In genomic region chr16:88686439-88687253, GRCh38 we compare ENCODE assay signal across 8 cellular contexts. TPM values are rescaled to one million over a fixed set of nuclear protein-coding genes. Genes with fewer than 3 reads are reported as not detected.
DNase-seq lines count a peak whose midpoint lies in the region; ATAC-seq and TF ChIP-seq lines count a peak whose summit lies in the region.

TSS of gene SNAI3 (minus strand) at chr16:88686507. CDS start at chr16:88686406, 101 bp downstream.

- ATAC-seq in CD4-positive, CD25-positive, alpha-beta regulatory T cell (ENCODE audit: low read depth in 2 of 2), result peak; percentile 78 to 83
- ATAC-seq in GM19452 (IDR thresholded peaks at IDR 0.05; ENCODE audit: unreplicated experiment) (peak; percentile 70), PC-3 (peak; percentile 90)

- no peak for TF ChIP-seq CTCF in HL-60 (IDR thresholded peaks at IDR 0.05; ENCODE audit: insufficient read depth, low read length)
- no peak for TF ChIP-seq CTCF in PC-3 (conservative IDR thresholded peaks at IDR 0.05; ENCODE audit: low read depth, low read length)
- TF ChIP-seq CTCF in fibroblast of pulmonary artery (IDR thresholded peaks at IDR 0.05; ENCODE audit: low read length, missing control alignments), result no peak
- TF ChIP-seq CTCF in neural crest cell (conservative IDR thresholded peaks at IDR 0.05), result no peak
- no peak for TF ChIP-seq CTCF in stomach (IDR thresholded peaks at IDR 0.05)

- peak within 1 kb of the TSS; percentile 89 for H2AFZ ChIP-seq in PC-3 (ENCODE audit: low read length)

- H3K9me3 Mint-ChIP-seq in CD4-positive, CD25-positive, alpha-beta regulatory T cell, result no peaks in the 10 kb centered on the region
- no peaks in the 10 kb centered on the region for H3K9me3 Mint-ChIP-seq in neural crest cell

- POLR2A ChIA-PET in PC-3 (lab: Charles Lee; ENCODE audit: unreplicated experiment), result no interaction called here

- no peak for TF ChIP-seq EP300 in stomach (IDR thresholded peaks at IDR 0.05)

- H4K20me1 ChIP-seq in PC-3 (ENCODE audit: low read length), result no peaks in the 10 kb centered on the region

- peaks cover 57% of the 10 kb centered on the region for H3K4me1 ChIP-seq in CD4-positive, CD25-positive, alpha-beta regulatory T cell (ENCODE audit: control insufficient read depth, insufficient read depth, low read length, poor library complexity, severe bottlenecking)
- 0 out of 2 replicates have a peak, but pooled peaks cover 3% of the 10 kb centered on the region for H3K4me1 ChIP-seq in PC-3 (ENCODE audit: insufficient read depth, low read length)
- peaks cover 29 to 56% (median 47%) of the 10 kb centered on the region in 4 donors for H3K4me1 ChIP-seq in stomach

- CTCF ChIA-PET in PC-3 (lab: Charles Lee), result no interaction called here

- H3K4me3 ChIP-seq in CD4-positive, CD25-positive, alpha-beta regulatory T cell (ENCODE audit: low read depth, low read length), result peak within 1 kb of the TSS; percentile 61
- H3K4me3 ChIP-seq in HL-60 (replicated peaks; ENCODE audit: insufficient read depth, low read length), result peak within 1 kb of the TSS; percentile 64
- H3K4me3 ChIP-seq in PC-3 (ENCODE audit: low read length), result peak within 1 kb of the TSS; percentile 72
- H3K4me3 ChIP-seq in fibroblast of pulmonary artery (replicated peaks; ENCODE audit: low read depth, low read length), result peak within 1 kb of the TSS; percentile 52
- H3K4me3 ChIP-seq in stomach, result peak within 1 kb of the TSS; percentile 55 to 70 (median 58)

- no peak for TF ChIP-seq POLR2A in stomach (IDR thresholded peaks at IDR 0.05)

- no peaks in the 10 kb centered on the region for H3K9me2 ChIP-seq in PC-3 (replicated peaks; ENCODE audit: low read length)

- peaks cover 10 to 73% (median 36%) of the 10 kb centered on the region in 4 donors for H3K4me1 Mint-ChIP-seq in CD4-positive, CD25-positive, alpha-beta regulatory T cell
- H3K4me1 Mint-ChIP-seq in neural crest cell, result peaks cover 6% of the 10 kb centered on the region

- H3K27ac Mint-ChIP-seq in CD4-positive, CD25-positive, alpha-beta regulatory T cell, result peak within 1 kb of the TSS; percentile 62 to 94 (median 64)
- H3K27ac Mint-ChIP-seq in neural crest cell (ENCODE audit: unreplicated experiment), result no peak within 1 kb of the TSS

- no peaks in the 10 kb centered on the region for H3K9me3 ChIP-seq in CD4-positive, CD25-positive, alpha-beta regulatory T cell (ENCODE audit: control insufficient read depth in 2 of 2, low read length in 2 of 2)
- H3K9me3 ChIP-seq in PC-3 (ENCODE audit: low read length), result no peaks in the 10 kb centered on the region
- H3K9me3 ChIP-seq in stomach, result no peaks in the 10 kb centered on the region

- H3K4me2 ChIP-seq in PC-3 (ENCODE audit: low read length), result peak within 1 kb of the TSS; percentile 97

- H3K36me3 ChIP-seq in CD4-positive, CD25-positive, alpha-beta regulatory T cell (ENCODE audit: control insufficient read depth, insufficient read depth, low read length), result no peaks in the 10 kb centered on the region
- H3K36me3 ChIP-seq in PC-3 (ENCODE audit: low read depth, low read length) (no peaks in the 10 kb centered on the region), stomach (no peaks in the 10 kb centered on the region)

- WGBS in stomach, 5 donors, result 6 to 17% (median 7%) methylated on average over 17 to 65 of the region's 65 CpGs

- peak within 1 kb of the TSS; percentile 68 for H3K27ac ChIP-seq in CD4-positive, CD25-positive, alpha-beta regulatory T cell (ENCODE audit: insufficient read depth, low read length, poor library complexity, severe bottlenecking)
- peak within 1 kb of the TSS; percentile 49 for H3K27ac ChIP-seq in HL-60 (replicated peaks)
- H3K27ac ChIP-seq in PC-3 (ENCODE audit: low read length), result no peak within 1 kb of the TSS
- H3K27ac ChIP-seq in stomach, result peak within 1 kb of the TSS; percentile 74 to 84 (median 81)

- no peaks in the 10 kb centered on the region for H3K27me3 ChIP-seq in CD4-positive, CD25-positive, alpha-beta regulatory T cell (ENCODE audit: control insufficient read depth, insufficient read depth, low read length)
- H3K27me3 ChIP-seq in HL-60 (ENCODE audit: insufficient read depth, poor library complexity, severe bottlenecking) (no peaks in the 10 kb centered on the region), PC-3 (ENCODE audit: low read length) (no peaks in the 10 kb centered on the region), stomach (peaks cover 5 to 90% (median 22%) of the 10 kb centered on the region in 3 donors)

- no peaks in the 10 kb centered on the region for H3K27me3 Mint-ChIP-seq in CD4-positive, CD25-positive, alpha-beta regulatory T cell
- peaks cover 81% of the 10 kb centered on the region for H3K27me3 Mint-ChIP-seq in neural crest cell (ENCODE audit: low read depth)

- peak within 1 kb of the TSS; percentile 83 to 95 (median 90) for H3K4me3 Mint-ChIP-seq in CD4-positive, CD25-positive, alpha-beta regulatory T cell
- no peak within 1 kb of the TSS for H3K4me3 Mint-ChIP-seq in neural crest cell

- H3F3A ChIP-seq in PC-3 (ENCODE audit: low read length, unreplicated experiment), result no peaks in the 10 kb centered on the region

- no TSS peak for BruUV-seq in PC-3 (replicated peaks; lab: Mats Ljungman, UMichigan)

- intact Hi-C loops in PC-3 (cut with micrococcal nuclease), result loop anchor here (1.0 kb wide), 1 partner anchor 23 kb away; the partner anchor contains the start of gene MVD
- intact Hi-C loops in stomach (cut with DNase I; ENCODE audit: low total_unique reads), result no loop called here

- no peaks in the 10 kb centered on the region for H3K36me3 Mint-ChIP-seq in CD4-positive, CD25-positive, alpha-beta regulatory T cell
- H3K36me3 Mint-ChIP-seq in neural crest cell (ENCODE audit: low read depth), result no peaks in the 10 kb centered on the region

- DNase-seq in CD4-positive, CD25-positive, alpha-beta regulatory T cell, result peak; percentile 79 to 85 (median 81)
- DNase-seq in HL-60 (ENCODE audit: low read depth in 1 of 2, low spot score in 1 of 2), result peak; percentile 66 to 70
- peak; percentile 76 for DNase-seq in PC-3
- peak; percentile 82 for DNase-seq in activated T-helper 1 cell treated with Interleukin-2 at 50 U/mL for 16 hours (ENCODE audit: low read depth)
- DNase-seq in fibroblast of pulmonary artery (ENCODE audit: low read depth), result peak; percentile 38
- peak; percentile 69 for DNase-seq in neural crest cell (ENCODE audit: low read depth, low spot score)
- DNase-seq in stomach, result peak; percentile 95

- H3K79me2 ChIP-seq in PC-3 (ENCODE audit: low read length), result no peaks in the 10 kb centered on the region

- no peak within 1 kb of the TSS for H3K9ac ChIP-seq in PC-3 (ENCODE audit: low read length)

RNA-seq across cellular contexts. Expression of gene SNAI3, which starts in this region (rescaled TPM):
- 10.4 TPM for total RNA-seq in CD4-positive, CD25-positive, alpha-beta regulatory T cell
- polyA plus RNA-seq in CD4-positive, CD25-positive, alpha-beta regulatory T cell, result 10 to 100 TPM; 13.5 to 17.4 (median 16.5) TPM
- total RNA-seq in PC-3 (2014; rRNA removed), result 0.22 and 0.46 TPM in 2 replicates
- total RNA-seq in neural crest cell, result not detected in 2 replicates
- total RNA-seq in stomach, result 1 to 10 TPM in 1 of 5 donors, under 1 TPM in 1, not detected in 3; 0.55 to 2.6 TPM
- 1 to 10 TPM; 1.0 to 4.2 (median 1.5) TPM for polyA plus RNA-seq in stomach

Comparison
In these comparisons a context has a peak if more than half of its experiments do, and no peak if none do; other contexts are left out.
1. Peak in DNase-seq, ATAC-seq, H3K4me3 ChIP-seq and H3K4me2 ChIP-seq in PC-3; RNA of the gene not detected or under 1 TPM.
2. Peak in DNase-seq in neural crest cell; RNA of the gene not detected or under 1 TPM.
3. DNase-seq: peak in every context shown above with its lines; median percentile 95 in stomach; 82 in activated T-helper 1 cell treated with Interleukin-2 at 50 U/mL for 16 hours; 81 in CD4-positive, CD25-positive, alpha-beta regulatory T cell; 76 in PC-3; 69 in neural crest cell; 68 in HL-60; 38 in fibroblast of pulmonary artery.